Comparison of ENCODE assay signal across 8 cellular contexts in genomic region chr22:43953988-43954771, GRCh38.
DNase-seq lines count a peak whose midpoint lies in the region; ATAC-seq and TF ChIP-seq lines count a peak whose summit lies in the region.

No MANE protein-coding gene starts in this region.

- peak overlapping the region; percentile 93 for H3K27ac Mint-ChIP-seq in stimulated activated effector memory CD8-positive, alpha-beta T cell treated with anti-CD3 and anti-CD28 coated beads, Interleukin-12 subunit alpha, Interleukin-12 subunit beta, amount 100 ng/mL, for 72 hours

- ATAC-seq in stimulated activated effector memory CD8-positive, alpha-beta T cell treated with anti-CD3 and anti-CD28 coated beads, Interleukin-12 subunit alpha, Interleukin-12 subunit beta, amount 100 ng/mL, for 72 hours = no peak
- ATAC-seq in HG02973 (IDR thresholded peaks at IDR 0.05; ENCODE audit: unreplicated experiment) = no peak

- DNase-seq in NCI-H82 (lab: John Stamatoyannopoulos, UW) = peak; percentile 13
- no peak for DNase-seq in NCI-H82 treated with DMSO at 0.1 percent for 48 hours (lab: John Stamatoyannopoulos, UW; ENCODE audit: unreplicated experiment)
- DNase-seq in SKM-1 (lab: John Stamatoyannopoulos, UW; ENCODE audit: unreplicated experiment) = peak; percentile 4
- peak in 1 of 2 donors; percentile 15 for DNase-seq in foreskin fibroblast
- DNase-seq in stimulated activated effector memory CD8-positive, alpha-beta T cell treated with anti-CD3 and anti-CD28 coated beads, Interleukin-12 subunit alpha, Interleukin-12 subunit beta, amount 100 ng/mL, for 72 hours (ENCODE audit: low spot score in 2 of 2) = no peak
- DNase-seq in UCSD-AML1 (lab: John Stamatoyannopoulos, UW; ENCODE audit: unreplicated experiment) = no peak
- no peak for DNase-seq in NCI-H774 (lab: John Stamatoyannopoulos, UW)

- H3K4me3 ChIP-seq in foreskin fibroblast (ENCODE audit: low read depth in 1 of 2, low read length in 2 of 2) = peak overlapping the region; percentile 89 to 95

- H3K9me3 Mint-ChIP-seq in stimulated activated effector memory CD8-positive, alpha-beta T cell treated with anti-CD3 and anti-CD28 coated beads, Interleukin-12 subunit alpha, Interleukin-12 subunit beta, amount 100 ng/mL, for 72 hours = no peaks in the 10 kb centered on the region

- H3K4me1 Mint-ChIP-seq in stimulated activated effector memory CD8-positive, alpha-beta T cell treated with anti-CD3 and anti-CD28 coated beads, Interleukin-12 subunit alpha, Interleukin-12 subunit beta, amount 100 ng/mL, for 72 hours = peaks cover 37% of the 10 kb centered on the region

- peaks cover 6% of the 10 kb centered on the region for H3K36me3 Mint-ChIP-seq in stimulated activated effector memory CD8-positive, alpha-beta T cell treated with anti-CD3 and anti-CD28 coated beads, Interleukin-12 subunit alpha, Interleukin-12 subunit beta, amount 100 ng/mL, for 72 hours

- no peak for TF ChIP-seq CTCF in foreskin fibroblast (IDR thresholded peaks at IDR 0.05; ENCODE audit: low read depth, low read length)

- H3K4me3 Mint-ChIP-seq in stimulated activated effector memory CD8-positive, alpha-beta T cell treated with anti-CD3 and anti-CD28 coated beads, Interleukin-12 subunit alpha, Interleukin-12 subunit beta, amount 100 ng/mL, for 72 hours = peak overlapping the region; percentile 94

Comparison
In these comparisons a context has a peak if more than half of its experiments do, and no peak if none do; other contexts are left out.
1. DNase-seq: peak in NCI-H82 (single experiment) and SKM-1 (single experiment); none in NCI-H82 treated with DMSO at 0.1 percent for 48 hours (single experiment), stimulated activated effector memory CD8-positive, alpha-beta T cell treated with anti-CD3 and anti-CD28 coated beads, Interleukin-12 subunit alpha, Interleukin-12 subunit beta, amount 100 ng/mL, for 72 hours (0 of 2), UCSD-AML1 (single experiment) and NCI-H774 (single experiment).